Comparison of ENCODE assay signal across 8 cellular contexts in genomic region chr13:48533207-48533499, GRCh38. TPM values are rescaled to one million over a fixed set of nuclear protein-coding genes. Genes with fewer than 3 reads are reported as not detected.
DNase-seq lines count a peak whose midpoint lies in the region; ATAC-seq and TF ChIP-seq lines count a peak whose summit lies in the region.

No MANE protein-coding gene starts in this region.

- intact Hi-C loops in activated CD4-positive, alpha-beta T cell treated with anti-CD3 and anti-CD28 coated beads for 36 hours (cut with DNase I, micrococcal nuclease), result loop anchor here (2.0 to 5.0 kb wide), 8 partner anchors 30 to 964 kb away; partner anchors contain the start of genes CAB39L (in 1 of the 2), LPAR6 (in 1 of the 2), MED4 (in 1 of the 2) and SETDB2 (in 1 of the 2)
- intact Hi-C loops in breast epithelium (cut with DNase I; ENCODE audit: low total_unique reads) (no loop called here), lower leg skin (cut with DNase I; ENCODE audit: low total_unique reads) (no loop called here), transverse colon (cut with DNase I; ENCODE audit: low total_unique reads) (no loop called here)

- H3K27ac ChIP-seq in breast epithelium, result peak overlapping the region; percentile 96 to 98
- peak overlapping the region; percentile 90 to 95 (median 92) for H3K27ac ChIP-seq in transverse colon

- POLR2A ChIA-PET in activated CD4-positive, alpha-beta T cell treated with anti-CD3 and anti-CD28 coated beads for 36 hours (lab: Charles Lee), result interaction anchor here (1.0 kb wide), 2 partner anchors 130 to 443 kb away, joined by 3 to 4 read pairs; partner anchors contain the start of gene FNDC3A

- H3K9me3 Mint-ChIP-seq in activated CD4-positive, alpha-beta T cell treated with anti-CD3 and anti-CD28 coated beads for 36 hours (ENCODE audit: low read depth), result peaks cover 1% of the 10 kb centered on the region

- WGBS in lower leg skin, 2 donors, result 5 to 7% methylated on average over 10 to 16 of the region's 16 CpGs
- 4% methylated on average over 16 of the region's 16 CpGs; no CpG with 5 or more reads in 1 of the 2 donors for WGBS in transverse colon (ENCODE audit: low coverage in 1 of 2), 2 donors

- peak overlapping the region; percentile 92 for H3K4me3 Mint-ChIP-seq in activated CD4-positive, alpha-beta T cell treated with anti-CD3 and anti-CD28 coated beads for 36 hours

- in situ Hi-C loops in transverse colon (cut with MboI; ENCODE audit: low pct_ligation_motif_present in 1 of 4, low pct_unique_long_range_greater_than_20kb in 1 of 4, low sequenced_read_pairs in 3 of 4), result no loop called here

- no peaks in the 10 kb centered on the region for H3K9me3 ChIP-seq in breast epithelium
- H3K9me3 ChIP-seq in transverse colon, result no peaks in the 10 kb centered on the region

- H3K36me3 Mint-ChIP-seq in activated CD4-positive, alpha-beta T cell treated with anti-CD3 and anti-CD28 coated beads for 36 hours (ENCODE audit: low read depth), result no peaks in the 10 kb centered on the region

- peak overlapping the region; percentile 97 for H3K27ac Mint-ChIP-seq in activated CD4-positive, alpha-beta T cell treated with anti-CD3 and anti-CD28 coated beads for 36 hours

- TF ChIP-seq POLR2A in breast epithelium (IDR thresholded peaks at IDR 0.05), result no peak
- no peak for TF ChIP-seq POLR2A in lower leg skin (IDR thresholded peaks at IDR 0.05)
- no peak for TF ChIP-seq POLR2A in transverse colon (IDR thresholded peaks at IDR 0.05)

- CTCF ChIA-PET in activated CD4-positive, alpha-beta T cell treated with anti-CD3 and anti-CD28 coated beads for 36 hours (lab: Charles Lee), result interaction anchor here (0.9 to 1.9 kb wide), 6 partner anchors 10 to 406 kb away, joined by 3 to 7 read pairs (median 4); no protein-coding TSS in a partner anchor

- H3K4me1 ChIP-seq in breast epithelium, result no peaks in the 10 kb centered on the region
- peaks cover 0 to 18% (median 8%) of the 10 kb centered on the region in 4 donors for H3K4me1 ChIP-seq in transverse colon

- no peak for ATAC-seq in activated CD4-positive, alpha-beta T cell treated with anti-CD3 and anti-CD28 coated beads for 36 hours
- no peak for ATAC-seq in HG02571 (IDR thresholded peaks at IDR 0.05; ENCODE audit: unreplicated experiment)
- no peak for ATAC-seq in HG02938 (IDR thresholded peaks at IDR 0.05; ENCODE audit: unreplicated experiment)

- TF ChIP-seq CTCF in breast epithelium (IDR thresholded peaks at IDR 0.05) (no peak), lower leg skin (IDR thresholded peaks at IDR 0.05) (no peak), transverse colon (IDR thresholded peaks at IDR 0.05) (no peak)

- H3K27me3 ChIP-seq in breast epithelium (no peaks in the 10 kb centered on the region), transverse colon (no peaks in the 10 kb centered on the region)

- no peaks in the 10 kb centered on the region for H3K27me3 Mint-ChIP-seq in activated CD4-positive, alpha-beta T cell treated with anti-CD3 and anti-CD28 coated beads for 36 hours

- H3K4me1 Mint-ChIP-seq in activated CD4-positive, alpha-beta T cell treated with anti-CD3 and anti-CD28 coated beads for 36 hours, result peaks cover 24% of the 10 kb centered on the region

- DNase-seq in activated CD4-positive, alpha-beta T cell treated with anti-CD3 and anti-CD28 coated beads for 36 hours, result no peak
- no peak for DNase-seq in activated CD4-positive, alpha-beta T cell treated with anti-CD3 and anti-CD28 coated beads, Interleukin-2, amount 50 U/mL, for 4 hours
- DNase-seq in breast epithelium (ENCODE audit: low spot score in 2 of 2) (no peak), lower leg skin (ENCODE audit: low spot score in 2 of 2) (no peak), transverse colon (no peak)
- no peak for DNase-seq in activated effector memory CD4-positive, alpha-beta T cell treated with Interleukin-2 at 50 U/mL for 16 hours

- peak overlapping the region; percentile 76 to 89 (median 81) for H3K4me3 ChIP-seq in breast epithelium
- peak overlapping the region; percentile 65 for H3K4me3 ChIP-seq in lower leg skin (ENCODE audit: low read depth, poor library complexity, severe bottlenecking)
- H3K4me3 ChIP-seq in transverse colon, result peak overlapping the region; percentile 51 to 83 (median 67)

- H3K36me3 ChIP-seq in breast epithelium (no peaks in the 10 kb centered on the region), transverse colon (no peaks in the 10 kb centered on the region)

- TF ChIP-seq EP300 in transverse colon (IDR thresholded peaks at IDR 0.05; ENCODE audit: low read depth), result no peak

RNA-seq across cellular contexts. Expression of gene RCBTB2, which starts 0.3 kb away (rescaled TPM):
- total RNA-seq in activated CD4-positive, alpha-beta T cell treated with anti-CD3 and anti-CD28 coated beads for 36 hours, result 1 to 10 TPM; 1.1 to 1.6 TPM
- 10 to 100 TPM; 10.8 to 16.1 (median 14.9) TPM for total RNA-seq in breast epithelium
- 1 to 10 TPM; 3.5 to 6.7 (median 3.9) TPM for total RNA-seq in lower leg skin
- 1 to 10 TPM; 5.2 to 8.1 (median 6.1) TPM for total RNA-seq in transverse colon

Comparison
In these comparisons a context has a peak if more than half of its experiments do, and no peak if none do; other contexts are left out.
1. intact Hi-C loops: an anchor here in activated CD4-positive, alpha-beta T cell treated with anti-CD3 and anti-CD28 coated beads for 36 hours (2.0 to 5.0 kb wide); none called in breast epithelium, lower leg skin and transverse colon.